ENCODE assay signal across 11 cellular contexts in genomic region chr17:77163521-77164280, GRCh38. TPM values are rescaled to one million over a fixed set of nuclear protein-coding genes. Genes with fewer than 3 reads are reported as not detected.
DNase-seq lines count a peak whose midpoint lies in the region; ATAC-seq and TF ChIP-seq lines count a peak whose summit lies in the region.
"Had no signal": no experiment of that assay in that cellular context is flagged by ENCODE, and none has a peak within 500 bp of the region (broad histone marks: within the 10 kb centered on the region; RNA-seq: fewer than 3 reads in every experiment).

No MANE protein-coding gene starts in this region.

- H3K4me1 Mint-ChIP-seq in CD4-positive, alpha-beta T cell (ENCODE audit: low read depth) = peaks cover 71% of the 10 kb centered on the region
- H3K4me1 Mint-ChIP-seq in IgD-negative memory B cell (peaks cover 40 to 58% (median 41%) of the 10 kb centered on the region in 3 donors), endothelial cell (ENCODE audit: unreplicated experiment) (peaks cover 75% of the 10 kb centered on the region), osteocyte (ENCODE audit: unreplicated experiment) (peaks cover 58% of the 10 kb centered on the region)

- H3K27ac ChIP-seq in CD4-positive, alpha-beta T cell (ENCODE audit: low read depth, low read length) = no peak overlapping the region
- H3K27ac ChIP-seq: C4-2B, vagina had no signal

- no peak overlapping the region for H3K4me3 Mint-ChIP-seq in CD4-positive, alpha-beta T cell
- H3K4me3 Mint-ChIP-seq in IgD-negative memory B cell (peak overlapping the region in 3 of 4 donors; percentile 48 to 79 (median 73)), endothelial cell (ENCODE audit: unreplicated experiment) (peak overlapping the region; percentile 43), osteocyte (ENCODE audit: unreplicated experiment) (no peak overlapping the region)

- peaks cover 9% of the 10 kb centered on the region for H3K9me3 Mint-ChIP-seq in CD4-positive, alpha-beta T cell
- H3K9me3 Mint-ChIP-seq in IgD-negative memory B cell = peaks cover 0 to 13% (median 7%) of the 10 kb centered on the region in 3 donors
- peaks cover 10% of the 10 kb centered on the region for H3K9me3 Mint-ChIP-seq in endothelial cell (ENCODE audit: unreplicated experiment)
- peaks cover 6% of the 10 kb centered on the region for H3K9me3 Mint-ChIP-seq in osteocyte (ENCODE audit: unreplicated experiment)

- POLR2A ChIA-PET in CD4-positive, alpha-beta T cell (lab: Charles Lee) = interaction anchor here (1.2 kb wide), 1 partner anchor 23 kb away, joined by 5 read pairs; the partner anchor contains the start of gene SEC14L1

- peak overlapping the region; percentile 37 for H3K27ac Mint-ChIP-seq in CD4-positive, alpha-beta T cell
- H3K27ac Mint-ChIP-seq in IgD-negative memory B cell = peak overlapping the region; percentile 21 to 47 (median 42)
- peak overlapping the region; percentile 80 for H3K27ac Mint-ChIP-seq in endothelial cell (ENCODE audit: unreplicated experiment)
- peak overlapping the region; percentile 1 for H3K27ac Mint-ChIP-seq in osteocyte (ENCODE audit: unreplicated experiment)

- H3K36me3 Mint-ChIP-seq in CD4-positive, alpha-beta T cell (ENCODE audit: low read depth) = peaks cover 56% of the 10 kb centered on the region
- peaks cover 19% of the 10 kb centered on the region for H3K36me3 Mint-ChIP-seq in IgD-negative memory B cell
- peaks cover 52% of the 10 kb centered on the region for H3K36me3 Mint-ChIP-seq in endothelial cell (ENCODE audit: low read depth, unreplicated experiment)
- H3K36me3 Mint-ChIP-seq in osteocyte (ENCODE audit: unreplicated experiment) = peaks cover 20% of the 10 kb centered on the region

- H3K27me3 ChIP-seq in CD4-positive, alpha-beta T cell (ENCODE audit: control insufficient read depth, insufficient read depth, low read length) = no peaks in the 10 kb centered on the region
- H3K27me3 ChIP-seq: vagina had no signal

- no peak for TF ChIP-seq CTCF in CD4-positive, alpha-beta T cell (IDR thresholded peaks at IDR 0.05)
- no peak for TF ChIP-seq CTCF in endothelial cell (IDR thresholded peaks at IDR 0.05; ENCODE audit: unreplicated experiment)
- no peak for TF ChIP-seq CTCF in osteocyte (IDR thresholded peaks at IDR 0.05)

- ATAC-seq in CD4-positive, alpha-beta T cell (ENCODE audit: poor library complexity) = no peak
- ATAC-seq in GM18498 (IDR thresholded peaks at IDR 0.05; ENCODE audit: unreplicated experiment) = no peak

- H3K9me3 ChIP-seq in CD4-positive, alpha-beta T cell (ENCODE audit: control insufficient read depth, low read length) = peaks cover 21% of the 10 kb centered on the region

- no peak for DNase-seq in CD4-positive, alpha-beta T cell
- DNase-seq in endothelial cell (ENCODE audit: low spot score) (no peak), osteocyte (ENCODE audit: extremely low spot score, unreplicated experiment) (no peak), D341Med (ENCODE audit: low spot score) (no peak), NCI-H2196 (lab: John Stamatoyannopoulos, UW; ENCODE audit: unreplicated experiment) (no peak)
- no peak for DNase-seq in stimulated activated CD4-positive, alpha-beta T cell treated with anti-CD3 and anti-CD28 coated beads, Interleukin-1b, Interleukin-23, amount 100 ng/mL, for 48 hours
- DNase-seq: NCI-H1436 treated with DMSO at 0.1 percent for 48 hours had no signal

- H3K27me3 Mint-ChIP-seq in CD4-positive, alpha-beta T cell = no peaks in the 10 kb centered on the region
- H3K27me3 Mint-ChIP-seq in IgD-negative memory B cell (no peaks in the 10 kb centered on the region), endothelial cell (ENCODE audit: unreplicated experiment) (peaks cover 8% of the 10 kb centered on the region), osteocyte (ENCODE audit: unreplicated experiment) (no peaks in the 10 kb centered on the region)

- CTCF ChIA-PET in CD4-positive, alpha-beta T cell (lab: Charles Lee) = no interaction called here

- intact Hi-C loops in CD4-positive, alpha-beta T cell (cut with DNase I, micrococcal nuclease) = no loop called here

RNA-seq across cellular contexts. Expression of gene SEC14L1, which starts 22.9 kb away (rescaled TPM):
- 10 to 100 TPM; 97.3 to 98.5 TPM for total RNA-seq in CD4-positive, alpha-beta T cell
- polyA plus RNA-seq in IgD-negative memory B cell = 44.4 TPM
- total RNA-seq in endothelial cell (ENCODE audit: unreplicated experiment) (315 TPM), osteocyte (82.9 and 90.5 TPM in 2 replicates)

Comparison
In these comparisons a context has a peak if more than half of its experiments do, and no peak if none do; other contexts are left out.
1. H3K27ac Mint-ChIP-seq: peak in every context shown above with its lines; median percentile 80 in endothelial cell; 42 in IgD-negative memory B cell; 37 in CD4-positive, alpha-beta T cell; 1 in osteocyte.
2. H3K4me3 Mint-ChIP-seq: peak in IgD-negative memory B cell (3 of 4) and endothelial cell (single experiment); none in CD4-positive, alpha-beta T cell (single experiment) and osteocyte (single experiment).